In the genomic region with DNA sequence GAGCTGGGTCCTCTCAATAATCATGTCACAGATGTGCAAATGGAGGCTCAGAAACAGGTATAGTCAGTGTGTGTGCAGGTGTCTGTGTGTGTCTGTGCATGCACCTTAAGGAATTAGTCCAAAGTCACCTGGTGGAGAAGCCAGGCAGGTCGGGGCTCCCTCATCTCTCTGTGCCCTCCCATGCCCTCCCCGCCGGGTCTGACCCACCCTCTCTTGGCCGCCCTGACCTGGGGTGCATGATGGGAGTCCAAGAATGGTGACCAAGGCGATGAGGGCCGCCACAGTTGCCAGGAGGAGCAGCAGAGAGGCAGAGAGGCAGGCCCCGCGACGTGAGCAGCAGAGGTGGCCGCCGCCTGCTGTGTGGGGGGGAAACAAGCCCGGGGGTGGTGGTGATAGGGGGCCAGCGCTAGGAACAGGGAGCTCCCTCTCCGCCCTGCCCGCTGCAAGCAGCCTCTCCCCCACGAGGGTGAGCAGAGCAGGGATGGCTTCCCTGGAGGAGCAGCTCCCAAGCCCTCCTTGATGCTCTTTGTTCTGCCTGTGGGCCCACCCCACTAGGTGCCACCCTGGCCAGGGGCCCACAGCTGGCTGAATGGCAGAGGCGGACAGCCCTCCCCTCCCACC, we compare ENCODE assay signal across 20 cellular contexts. TPM values are rescaled to one million over a fixed set of nuclear protein-coding genes. Genes with fewer than 3 reads are reported as not detected.
"Had no signal": no experiment of that assay in that cellular context is flagged by ENCODE, and none has a peak within 500 bp of the region (broad histone marks: within the 10 kb centered on the region; RNA-seq: fewer than 3 reads in every experiment).

No MANE protein-coding gene starts in this region.

- H3K36me3 Mint-ChIP-seq: natural killer cell, WTC11 had no signal

- H3K27me3 ChIP-seq: ascending aorta, uterus had no signal

- H3K4me3 Mint-ChIP-seq: activated CD4-positive, alpha-beta T cell treated with anti-CD3 and anti-CD28 coated beads for 36 hours; activated T-cell treated with anti-CD3 and anti-CD28 coated beads, Interleukin-2, amount 50 U/mL, for 4 hours; central memory CD8-positive, alpha-beta T cell; natural killer cell; WTC11 had no signal

- H3K27ac ChIP-seq: ascending aorta, heart right ventricle, lower lobe of right lung, tibial artery, uterus had no signal

- H3K4me1 ChIP-seq: ascending aorta, heart right ventricle, lower lobe of right lung, tibial artery, uterus had no signal

- H3K9me3 ChIP-seq: ascending aorta, heart right ventricle, lower lobe of right lung, tibial artery, uterus had no signal

- H3K27ac Mint-ChIP-seq: activated CD4-positive, alpha-beta T cell treated with anti-CD3 and anti-CD28 coated beads for 36 hours; natural killer cell; WTC11 had no signal

- H3K4me3 ChIP-seq: ascending aorta, heart right ventricle, lower lobe of right lung, tibial artery, uterus had no signal

- ATAC-seq: activated CD4-positive, alpha-beta T cell treated with anti-CD3 and anti-CD28 coated beads for 36 hours; activated T-cell treated with anti-CD3 and anti-CD28 coated beads, Interleukin-2, amount 50 U/mL, for 4 hours; esophagus mucosa; heart right ventricle; lower lobe of right lung; natural killer cell had no signal

- H3K27me3 Mint-ChIP-seq: activated CD4-positive, alpha-beta T cell treated with anti-CD3 and anti-CD28 coated beads for 36 hours had no signal

- H3K36me3 ChIP-seq: ascending aorta, heart right ventricle, lower lobe of right lung, tibial artery, uterus had no signal

- DNase-seq: activated CD4-positive, alpha-beta T cell treated with anti-CD3 and anti-CD28 coated beads for 36 hours; activated CD4-positive, alpha-beta T cell treated with anti-CD3 and anti-CD28 coated beads, Interleukin-2, amount 50 U/mL, for 48 hours; activated naive CD4-positive, alpha-beta T cell treated with anti-CD3 and anti-CD28 coated beads, Interleukin-2, amount 50 U/mL, for 16 hours; activated T-cell treated with anti-CD3 and anti-CD28 coated beads, Interleukin-2, amount 50 U/mL, for 4 hours; effector CD4-positive, alpha-beta T cell; heart right ventricle; lower lobe of right lung; natural killer cell; retina; stimulated activated CD4-positive, alpha-beta T cell treated with anti-CD3 and anti-CD28 coated beads, Interleukin-12 subunit alpha, Interleukin-12 subunit beta, amount 100 ng/mL, for 4 hours; stimulated activated CD4-positive, alpha-beta T cell treated with anti-CD3 and anti-CD28 coated beads, Interleukin-2, amount 100 ng/mL, for 24 hours; stimulated activated naive CD4-positive, alpha-beta T cell treated with Interleukin-2 at 50 U/mL for 16 hours; uterus had no signal

- H3K4me1 Mint-ChIP-seq: activated CD4-positive, alpha-beta T cell treated with anti-CD3 and anti-CD28 coated beads for 36 hours; central memory CD8-positive, alpha-beta T cell; natural killer cell had no signal

- H3K9me3 Mint-ChIP-seq: activated T-cell treated with anti-CD3 and anti-CD28 coated beads, Interleukin-2, amount 50 U/mL, for 4 hours; central memory CD8-positive, alpha-beta T cell; natural killer cell; WTC11 had no signal

RNA-seq across cellular contexts. Expression of a gene that starts 3.9 kb away (rescaled TPM):
- total RNA-seq: activated CD4-positive, alpha-beta T cell treated with anti-CD3 and anti-CD28 coated beads for 36 hours; activated T-cell treated with anti-CD3 and anti-CD28 coated beads, Interleukin-2, amount 50 U/mL, for 4 hours; ascending aorta; heart right ventricle; natural killer cell; subcutaneous adipose tissue; T-helper 2 cell treated with Interferon-gamma antibody and Interleukin-4, amounts not matched to agents 100 ng/mL and 5 ng/mL, for 36 hours had no signal
- polyA plus RNA-seq: heart right ventricle had no signal
